8 cellular contexts compared by ENCODE assay signal in the genomic region with DNA sequence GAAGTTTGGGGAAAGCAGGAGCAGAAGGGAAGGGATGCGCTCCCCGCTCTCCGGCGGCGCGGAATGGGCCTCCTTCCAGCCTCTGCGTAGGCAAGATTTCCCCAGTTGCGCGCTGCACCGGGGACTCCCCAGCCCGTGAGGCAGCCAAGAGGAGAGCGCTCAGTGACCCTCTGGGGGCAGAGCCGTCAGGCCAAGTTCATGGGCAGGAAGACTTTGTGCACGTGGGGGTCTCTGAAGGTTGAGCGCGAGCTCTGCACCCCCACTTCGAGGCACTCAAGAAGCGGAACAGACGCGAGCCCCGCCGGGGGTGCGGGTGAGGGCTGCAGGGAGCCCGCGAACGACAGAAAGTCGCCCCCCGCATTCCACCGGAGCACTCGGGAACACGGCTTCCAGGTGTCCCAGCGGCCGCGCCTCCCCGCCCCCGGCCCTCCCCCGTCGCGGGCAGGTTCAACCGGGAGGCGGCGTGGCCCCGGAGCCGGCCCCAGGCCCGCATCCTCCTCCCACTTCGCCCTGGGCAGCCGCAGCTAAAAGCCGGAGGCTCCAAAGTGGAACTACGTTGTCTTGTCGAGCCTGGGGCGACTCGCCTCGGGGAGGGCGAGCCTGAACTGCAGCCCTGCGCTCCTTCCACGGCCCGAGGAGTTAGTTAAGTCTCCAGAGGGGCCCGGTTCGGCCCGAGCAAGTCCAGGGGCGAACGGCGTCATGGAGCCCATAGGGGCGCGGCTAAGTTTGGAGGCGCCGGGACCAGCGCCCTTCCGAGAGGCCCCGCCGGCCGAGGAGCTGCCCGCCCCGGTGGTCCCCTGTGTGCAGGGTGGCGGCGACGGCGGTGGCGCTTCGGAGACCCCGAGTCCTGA. TPM values are rescaled to one million over a fixed set of nuclear protein-coding genes. Genes with fewer than 3 reads are reported as not detected.
A peak's percentile ranks its signal among the peaks of the same experiment; 100 is the strongest.
DNase-seq lines count a peak whose midpoint lies in the region; ATAC-seq and TF ChIP-seq lines count a peak whose summit lies in the region.

TSS of gene PPP1R3G (plus strand) at position 555 of the 851 bp plus-strand sequence. CDS start at position 700, 145 bp downstream.

- H3K27ac Mint-ChIP-seq in endodermal cell: no peak within 1 kb of the TSS

- no peaks in the 10 kb centered on the region for H3K4me1 ChIP-seq in endodermal cell (ENCODE audit: control insufficient read depth, insufficient read depth, low read length)
- peaks cover 16 to 27% (median 21%) of the 10 kb centered on the region in 4 donors for H3K4me1 ChIP-seq in upper lobe of left lung

- no peaks in the 10 kb centered on the region for H3K36me3 ChIP-seq in endodermal cell (ENCODE audit: control insufficient read depth, insufficient read depth, low read length)
- no peaks in the 10 kb centered on the region for H3K36me3 ChIP-seq in upper lobe of left lung

- peak within 1 kb of the TSS; percentile 57 for H3K4me3 Mint-ChIP-seq in endodermal cell

- WGBS in endodermal cell (ENCODE audit: insufficient coverage in 1 of 2, insufficient read length in 1 of 2), 2 experiments: 0 to 1% methylated on average over 33 to 81 of the region's 81 CpGs
- WGBS in upper lobe of left lung, 2 donors: 0% methylated on average over 29 of the region's 81 CpGs; no CpG with 5 or more reads in 1 of the 2 donors

- H3K9me3 ChIP-seq in endodermal cell (ENCODE audit: control insufficient read depth, low read length) (no peaks in the 10 kb centered on the region), upper lobe of left lung (no peaks in the 10 kb centered on the region)

- TF ChIP-seq POLR2A in upper lobe of left lung (IDR thresholded peaks at IDR 0.05): no peak

- intact Hi-C loops in Right ventricle myocardium inferior (cut with DNase I): loop anchor here (1.0 kb wide), 1 partner anchor 23 kb away; no protein-coding TSS in a partner anchor
- intact Hi-C loops in cardiac septum (cut with DNase I): loop anchor here (2.0 to 5.0 kb wide), 2 partner anchors 24 to 122 kb away; no protein-coding TSS in a partner anchor

- no peak for TF ChIP-seq CTCF in endodermal cell (conservative IDR thresholded peaks at IDR 0.05)
- TF ChIP-seq CTCF in upper lobe of left lung (IDR thresholded peaks at IDR 0.05): no peak

- peaks cover 3% of the 10 kb centered on the region for H3K9me3 Mint-ChIP-seq in endodermal cell

- no peaks in the 10 kb centered on the region for H3K36me3 Mint-ChIP-seq in endodermal cell (ENCODE audit: low read depth)

- no peak for TF ChIP-seq EP300 in upper lobe of left lung (IDR thresholded peaks at IDR 0.05)

- H3K9ac ChIP-seq in endodermal cell (ENCODE audit: extremely low read depth, low read length, poor library complexity, severe bottlenecking): no peak within 1 kb of the TSS

- peaks cover 78% of the 10 kb centered on the region for H3K27me3 Mint-ChIP-seq in endodermal cell (ENCODE audit: insufficient read depth)

- peak; percentile 81 for DNase-seq in Right ventricle myocardium inferior (ENCODE audit: missing footprints)
- no peak for DNase-seq in cardiac septum (ENCODE audit: low spot score)
- DNase-seq in RPMI8226: peak; percentile 47
- peak; percentile 79 for DNase-seq in endodermal cell
- DNase-seq in mesenteric fat pad (ENCODE audit: low spot score): peak; percentile 90
- DNase-seq in upper lobe of left lung: peak; percentile 26 to 89

- H3K27ac ChIP-seq in endodermal cell (ENCODE audit: low read depth, low read length): no peak within 1 kb of the TSS
- H3K27ac ChIP-seq in upper lobe of left lung: peak within 1 kb of the TSS in 3 of 4 donors; percentile 45 to 63 (median 52)

- H3K27me3 ChIP-seq in endodermal cell (ENCODE audit: control insufficient read depth, insufficient read depth, low read length, poor library complexity, severe bottlenecking) (peaks cover 73% of the 10 kb centered on the region), upper lobe of left lung (peaks cover 0 to 18% (median 9%) of the 10 kb centered on the region in 4 donors)

- no peaks in the 10 kb centered on the region for H3K4me1 Mint-ChIP-seq in endodermal cell

- ATAC-seq in Right ventricle myocardium inferior (peak; percentile 75), HG03045 (IDR thresholded peaks at IDR 0.05; ENCODE audit: unreplicated experiment) (peak; percentile 62), upper lobe of left lung (ENCODE audit: low FRiP score in 2 of 2) (peak; percentile 34 to 79), GM18519 (IDR thresholded peaks at IDR 0.05; ENCODE audit: low FRiP score, unreplicated experiment) (no peak)

- H3K4me3 ChIP-seq in endodermal cell (ENCODE audit: low read length) (peak within 1 kb of the TSS; percentile 75), upper lobe of left lung (peak within 1 kb of the TSS; percentile 51 to 68 (median 64))

RNA-seq across cellular contexts. Expression of gene PPP1R3G, which starts in this region (rescaled TPM):
- total RNA-seq in Right ventricle myocardium inferior (13.1 TPM), cardiac septum (7.7 TPM), endodermal cell (not detected), mesenteric fat pad (1.3 TPM), upper lobe of left lung (under 1 TPM in 5 of 6 donors, not detected in 1; 0.10 to 0.64 (median 0.37) TPM)
- polyA plus RNA-seq in endodermal cell (2013, experiment 1 of 2): 0.18 TPM
- polyA plus RNA-seq in endodermal cell (2013, experiment 2 of 2): 0.17 TPM

Comparison
In these comparisons a context has a peak if more than half of its experiments do, and no peak if none do; other contexts are left out.
1. Peak in DNase-seq and H3K4me3 ChIP-seq in endodermal cell; RNA of the gene not detected or under 1 TPM.
2. Peak in DNase-seq, ATAC-seq, H3K4me3 ChIP-seq and H3K27ac ChIP-seq in upper lobe of left lung; RNA of the gene not detected or under 1 TPM.